In genomic region chr10:43403911-43404674, GRCh38 we compare ENCODE assay signal across 13 cellular contexts. TPM values are rescaled to one million over a fixed set of nuclear protein-coding genes. Genes with fewer than 3 reads are reported as not detected.
A peak's percentile ranks its signal among the peaks of the same experiment; 100 is the strongest.
DNase-seq lines count a peak whose midpoint lies in the region; ATAC-seq and TF ChIP-seq lines count a peak whose summit lies in the region.
"Had no signal": no experiment of that assay in that cellular context is flagged by ENCODE, and none has a peak within 500 bp of the region (broad histone marks: within the 10 kb centered on the region; RNA-seq: fewer than 3 reads in every experiment).

No MANE protein-coding gene starts in this region.

- TF ChIP-seq CTCF in OCI-LY7 (conservative IDR thresholded peaks at IDR 0.05; ENCODE audit: low read length) = no peak

- H3K27me3 Mint-ChIP-seq in stimulated activated memory B cell treated with anti-CD40 and anti-IgM and Interleukin-4, amounts not matched to agents 10 μg/mL and 1 μg/mL and 100 μg/mL, for 72 hours = no peaks in the 10 kb centered on the region

- no peak overlapping the region for H2AFZ ChIP-seq in OCI-LY7 (ENCODE audit: low read length)

- H3K79me2 ChIP-seq in OCI-LY7 (ENCODE audit: insufficient read depth, low read depth, low read length) = peaks cover 96% of the 10 kb centered on the region

- H3K4me2 ChIP-seq in OCI-LY7 (ENCODE audit: low read length) = peak overlapping the region; percentile 91

- CTCF ChIA-PET in OCI-LY7 (lab: Charles Lee; ENCODE audit: unreplicated experiment) = no interaction called here

- peak overlapping the region; percentile 92 for H3K4me3 ChIP-seq in OCI-LY7 (ENCODE audit: low read depth, low read length, poor library complexity, severe bottlenecking)

- peaks cover 92% of the 10 kb centered on the region for H3K36me3 ChIP-seq in OCI-LY7 (ENCODE audit: insufficient read depth, low read length)

- no peaks in the 10 kb centered on the region for H3K9me3 Mint-ChIP-seq in stimulated activated memory B cell treated with anti-CD40 and anti-IgM and Interleukin-4, amounts not matched to agents 10 μg/mL and 1 μg/mL and 100 μg/mL, for 72 hours

- H3K4me1 ChIP-seq in OCI-LY7 (ENCODE audit: insufficient read depth, low read length, poor library complexity, severe bottlenecking) = peaks cover 69% of the 10 kb centered on the region

- peak; percentile 32 for DNase-seq in activated CD4-positive, alpha-beta T cell treated with anti-CD3 and anti-CD28 coated beads for 48 hours
- no peak for DNase-seq in activated CD4-positive, alpha-beta T cell treated with anti-CD3 and anti-CD28 coated beads for 4 hours
- DNase-seq in OCI-LY7 (ENCODE audit: low spot score) = no peak
- DNase-seq in epithelial cell of prostate (ENCODE audit: low read depth, low spot score) = no peak
- no peak for DNase-seq in cortex of kidney (lab: John Stamatoyannopoulos, UW)
- DNase-seq: hippocampal formation, NCI-H1694, T-helper 9 cell had no signal

- POLR2A ChIA-PET in OCI-LY7 (lab: Charles Lee) = interaction anchor here (0.6 to 1.7 kb wide), 5 partner anchors 10 to 965 kb away, joined by 3 to 7 read pairs (median 5); no protein-coding TSS in a partner anchor

- H4K20me1 ChIP-seq in OCI-LY7 (ENCODE audit: insufficient read depth, low read length) = peaks cover 49% of the 10 kb centered on the region

- ATAC-seq in stimulated activated memory B cell treated with anti-CD40 and anti-IgM and Interleukin-4, amounts not matched to agents 10 μg/mL and 1 μg/mL and 100 μg/mL, for 72 hours = no peak
- ATAC-seq in HG02840 (IDR thresholded peaks at IDR 0.05; ENCODE audit: low FRiP score, unreplicated experiment) (no peak), GM19463 (IDR thresholded peaks at IDR 0.05; ENCODE audit: unreplicated experiment) (no peak)

- H3K27ac ChIP-seq in OCI-LY7 (ENCODE audit: low read depth, low read length, poor library complexity, severe bottlenecking) (peak overlapping the region; percentile 82), epithelial cell of prostate (peak overlapping the region; percentile 38)

- H3K4me1 Mint-ChIP-seq in stimulated activated memory B cell treated with anti-CD40 and anti-IgM and Interleukin-4, amounts not matched to agents 10 μg/mL and 1 μg/mL and 100 μg/mL, for 72 hours = peaks cover 74% of the 10 kb centered on the region

- no peaks in the 10 kb centered on the region for H3K9me3 ChIP-seq in OCI-LY7 (ENCODE audit: low read length)

- no TSS peak for BruUV-seq in OCI-LY7 (replicated peaks; lab: Mats Ljungman, UMichigan)

- H3K9me2 ChIP-seq in OCI-LY7 (ENCODE audit: insufficient read depth, low read length) = no peaks in the 10 kb centered on the region

- H3K4me3 Mint-ChIP-seq in stimulated activated memory B cell treated with anti-CD40 and anti-IgM and Interleukin-4, amounts not matched to agents 10 μg/mL and 1 μg/mL and 100 μg/mL, for 72 hours = peak overlapping the region; percentile 83

- intact Hi-C loops in OCI-LY7 (cut with micrococcal nuclease; ENCODE audit: unreplicated experiment) = no loop called here

- peaks cover 38% of the 10 kb centered on the region for H3K36me3 Mint-ChIP-seq in stimulated activated memory B cell treated with anti-CD40 and anti-IgM and Interleukin-4, amounts not matched to agents 10 μg/mL and 1 μg/mL and 100 μg/mL, for 72 hours

- peak overlapping the region; percentile 80 for H3K27ac Mint-ChIP-seq in stimulated activated memory B cell treated with anti-CD40 and anti-IgM and Interleukin-4, amounts not matched to agents 10 μg/mL and 1 μg/mL and 100 μg/mL, for 72 hours

RNA-seq across cellular contexts. Expression of gene HNRNPF, which starts 4.9 kb away (rescaled TPM):
- total RNA-seq in OCI-LY7 (2014; rRNA removed; shearing (Covaris generic)) = 280 and 354 TPM in 2 replicates
- 286 and 340 TPM in 2 replicates for total RNA-seq in OCI-LY7 (2022)

RNA-seq across cellular contexts. Expression of gene FXYD4, which starts 32.7 kb away (rescaled TPM):
- not detected in 2 replicates for total RNA-seq in OCI-LY7 (2014; rRNA removed; shearing (Covaris generic))
- total RNA-seq in OCI-LY7 (2022) = not detected in 2 replicates
- total RNA-seq: bronchial epithelial cell, pulmonary artery endothelial cell had no signal

RNA-seq across cellular contexts. Expression of gene ZNF487, which starts 32.8 kb away (rescaled TPM):
- total RNA-seq in OCI-LY7 (2014; rRNA removed; shearing (Covaris generic)) = 6.5 and 8.1 TPM in 2 replicates
- 3.5 and 5.0 TPM in 2 replicates for total RNA-seq in OCI-LY7 (2022)
